In the genomic region with DNA sequence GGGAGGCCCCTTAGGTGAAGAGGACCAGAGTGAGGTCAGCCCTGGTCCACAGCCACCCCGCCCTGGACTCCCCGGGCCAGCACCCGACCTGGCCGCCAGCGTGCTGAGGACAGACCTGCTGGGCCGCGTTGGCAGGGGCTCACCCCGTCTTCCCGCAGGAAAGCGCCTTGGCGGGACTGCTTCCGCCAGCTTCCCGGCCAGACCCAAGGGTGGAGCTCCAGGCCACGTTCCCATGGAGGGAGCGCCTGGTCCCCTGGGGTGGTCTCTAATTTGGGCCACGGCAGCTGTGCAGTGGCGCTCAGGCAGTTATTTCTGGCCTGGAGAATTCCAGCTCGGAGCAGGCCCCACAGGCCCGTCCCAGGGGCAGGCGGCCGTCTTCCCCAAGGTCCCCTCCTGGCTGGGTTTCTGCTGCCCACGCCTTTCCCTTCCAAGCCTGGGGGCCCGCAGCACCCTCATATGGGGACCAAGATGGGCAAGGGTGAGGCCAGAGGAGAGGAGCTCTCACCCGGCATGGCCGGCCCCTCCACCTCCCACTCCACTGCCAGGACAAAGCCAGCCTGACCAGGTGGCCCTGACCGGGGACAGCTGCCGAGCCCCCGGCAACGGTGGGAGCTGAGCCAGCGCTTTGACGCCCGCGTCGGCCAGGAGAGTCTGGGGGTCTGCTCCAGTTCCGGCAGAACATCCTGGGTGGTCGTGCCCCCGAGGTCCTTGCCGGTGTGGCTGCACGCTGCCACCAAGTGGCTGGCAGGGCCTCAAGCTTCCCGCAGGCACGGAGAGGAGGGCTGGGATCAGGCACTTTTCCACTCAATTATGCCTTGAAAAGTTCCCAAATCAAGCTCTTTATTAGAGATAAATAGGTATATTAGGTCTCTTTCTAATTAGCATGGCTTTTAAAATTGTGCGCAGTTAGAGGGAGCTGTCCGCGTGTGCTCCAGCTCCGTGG, we compare ENCODE assay signal across 1 cellular context.
TF ChIP-seq lines count a peak whose summit lies in the region.

No MANE protein-coding gene starts in this region.

TF ChIP-seq in WTC11, 78 proteins besides CTCF, POLR2A, EP300 and RAD21 (continued from another document):
- no peak for TF ChIP-seq SMAD3 (CRISPR knock-in tag; IDR thresholded peaks at IDR 0.05; ENCODE audit: borderline replicate concordance)
- TF ChIP-seq EMX1 (CRISPR knock-in tag; IDR thresholded peaks at IDR 0.05), result no peak
- TF ChIP-seq, protein P1, sequence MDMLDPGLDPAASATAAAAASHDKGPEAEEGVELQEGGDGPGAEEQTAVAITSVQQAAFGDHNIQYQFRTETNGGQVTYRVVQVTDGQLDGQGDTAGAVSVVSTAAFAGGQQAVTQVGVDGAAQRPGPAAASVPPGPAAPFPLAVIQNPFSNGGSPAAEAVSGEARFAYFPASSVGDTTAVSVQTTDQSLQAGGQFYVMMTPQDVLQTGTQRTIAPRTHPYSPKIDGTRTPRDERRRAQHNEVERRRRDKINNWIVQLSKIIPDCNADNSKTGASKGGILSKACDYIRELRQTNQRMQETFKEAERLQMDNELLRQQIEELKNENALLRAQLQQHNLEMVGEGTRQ (CRISPR knock-in tag; IDR thresholded peaks at IDR 0.05), result no peak
- no peak for TF ChIP-seq NR2C2 (CRISPR knock-in tag; IDR thresholded peaks at IDR 0.05)
- no peak for TF ChIP-seq GABPB1 (CRISPR knock-in tag; IDR thresholded peaks at IDR 0.05)
- TF ChIP-seq KAT7 (CRISPR knock-in tag; IDR thresholded peaks at IDR 0.05; ENCODE audit: borderline replicate concordance), result no peak
- TF ChIP-seq, protein P2, sequence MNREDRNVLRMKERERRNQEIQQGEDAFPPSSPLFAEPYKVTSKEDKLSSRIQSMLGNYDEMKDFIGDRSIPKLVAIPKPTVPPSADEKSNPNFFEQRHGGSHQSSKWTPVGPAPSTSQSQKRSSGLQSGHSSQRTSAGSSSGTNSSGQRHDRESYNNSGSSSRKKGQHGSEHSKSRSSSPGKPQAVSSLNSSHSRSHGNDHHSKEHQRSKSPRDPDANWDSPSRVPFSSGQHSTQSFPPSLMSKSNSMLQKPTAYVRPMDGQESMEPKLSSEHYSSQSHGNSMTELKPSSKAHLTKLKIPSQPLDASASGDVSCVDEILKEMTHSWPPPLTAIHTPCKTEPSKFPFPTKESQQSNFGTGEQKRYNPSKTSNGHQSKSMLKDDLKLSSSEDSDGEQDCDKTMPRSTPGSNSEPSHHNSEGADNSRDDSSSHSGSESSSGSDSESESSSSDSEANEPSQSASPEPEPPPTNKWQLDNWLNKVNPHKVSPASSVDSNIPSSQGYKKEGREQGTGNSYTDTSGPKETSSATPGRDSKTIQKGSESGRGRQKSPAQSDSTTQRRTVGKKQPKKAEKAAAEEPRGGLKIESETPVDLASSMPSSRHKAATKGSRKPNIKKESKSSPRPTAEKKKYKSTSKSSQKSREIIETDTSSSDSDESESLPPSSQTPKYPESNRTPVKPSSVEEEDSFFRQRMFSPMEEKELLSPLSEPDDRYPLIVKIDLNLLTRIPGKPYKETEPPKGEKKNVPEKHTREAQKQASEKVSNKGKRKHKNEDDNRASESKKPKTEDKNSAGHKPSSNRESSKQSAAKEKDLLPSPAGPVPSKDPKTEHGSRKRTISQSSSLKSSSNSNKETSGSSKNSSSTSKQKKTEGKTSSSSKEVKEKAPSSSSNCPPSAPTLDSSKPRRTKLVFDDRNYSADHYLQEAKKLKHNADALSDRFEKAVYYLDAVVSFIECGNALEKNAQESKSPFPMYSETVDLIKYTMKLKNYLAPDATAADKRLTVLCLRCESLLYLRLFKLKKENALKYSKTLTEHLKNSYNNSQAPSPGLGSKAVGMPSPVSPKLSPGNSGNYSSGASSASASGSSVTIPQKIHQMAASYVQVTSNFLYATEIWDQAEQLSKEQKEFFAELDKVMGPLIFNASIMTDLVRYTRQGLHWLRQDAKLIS (CRISPR knock-in tag; IDR thresholded peaks at IDR 0.05; ENCODE audit: borderline replicate concordance), result no peak
- TF ChIP-seq, protein P3, sequence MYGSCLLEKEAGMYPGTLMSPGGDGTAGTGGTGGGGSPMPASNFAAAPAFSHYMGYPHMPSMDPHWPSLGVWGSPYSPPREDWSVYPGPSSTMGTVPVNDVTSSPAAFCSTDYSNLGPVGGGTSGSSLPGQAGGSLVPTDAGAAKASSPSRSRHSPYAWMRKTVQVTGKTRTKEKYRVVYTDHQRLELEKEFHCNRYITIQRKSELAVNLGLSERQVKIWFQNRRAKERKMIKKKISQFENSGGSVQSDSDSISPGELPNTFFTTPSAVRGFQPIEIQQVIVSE (CRISPR knock-in tag; IDR thresholded peaks at IDR 0.05; ENCODE audit: borderline replicate concordance), result no peak
- no peak for TF ChIP-seq SP1 (CRISPR knock-in tag; conservative IDR thresholded peaks at IDR 0.05)
- TF ChIP-seq, protein P4, sequence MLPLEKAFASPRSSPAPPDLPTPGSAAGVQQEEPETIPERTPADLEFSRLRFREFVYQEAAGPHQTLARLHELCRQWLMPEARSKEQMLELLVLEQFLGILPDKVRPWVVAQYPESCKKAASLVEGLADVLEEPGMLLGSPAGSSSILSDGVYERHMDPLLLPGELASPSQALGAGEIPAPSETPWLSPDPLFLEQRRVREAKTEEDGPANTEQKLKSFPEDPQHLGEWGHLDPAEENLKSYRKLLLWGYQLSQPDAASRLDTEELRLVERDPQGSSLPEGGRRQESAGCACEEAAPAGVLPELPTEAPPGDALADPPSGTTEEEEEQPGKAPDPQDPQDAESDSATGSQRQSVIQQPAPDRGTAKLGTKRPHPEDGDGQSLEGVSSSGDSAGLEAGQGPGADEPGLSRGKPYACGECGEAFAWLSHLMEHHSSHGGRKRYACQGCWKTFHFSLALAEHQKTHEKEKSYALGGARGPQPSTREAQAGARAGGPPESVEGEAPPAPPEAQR (CRISPR knock-in tag; IDR thresholded peaks at IDR 0.05), result no peak
- TF ChIP-seq, protein P5, sequence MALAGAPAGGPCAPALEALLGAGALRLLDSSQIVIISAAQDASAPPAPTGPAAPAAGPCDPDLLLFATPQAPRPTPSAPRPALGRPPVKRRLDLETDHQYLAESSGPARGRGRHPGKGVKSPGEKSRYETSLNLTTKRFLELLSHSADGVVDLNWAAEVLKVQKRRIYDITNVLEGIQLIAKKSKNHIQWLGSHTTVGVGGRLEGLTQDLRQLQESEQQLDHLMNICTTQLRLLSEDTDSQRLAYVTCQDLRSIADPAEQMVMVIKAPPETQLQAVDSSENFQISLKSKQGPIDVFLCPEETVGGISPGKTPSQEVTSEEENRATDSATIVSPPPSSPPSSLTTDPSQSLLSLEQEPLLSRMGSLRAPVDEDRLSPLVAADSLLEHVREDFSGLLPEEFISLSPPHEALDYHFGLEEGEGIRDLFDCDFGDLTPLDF (CRISPR knock-in tag; IDR thresholded peaks at IDR 0.05), result no peak
- TF ChIP-seq, protein P6, sequence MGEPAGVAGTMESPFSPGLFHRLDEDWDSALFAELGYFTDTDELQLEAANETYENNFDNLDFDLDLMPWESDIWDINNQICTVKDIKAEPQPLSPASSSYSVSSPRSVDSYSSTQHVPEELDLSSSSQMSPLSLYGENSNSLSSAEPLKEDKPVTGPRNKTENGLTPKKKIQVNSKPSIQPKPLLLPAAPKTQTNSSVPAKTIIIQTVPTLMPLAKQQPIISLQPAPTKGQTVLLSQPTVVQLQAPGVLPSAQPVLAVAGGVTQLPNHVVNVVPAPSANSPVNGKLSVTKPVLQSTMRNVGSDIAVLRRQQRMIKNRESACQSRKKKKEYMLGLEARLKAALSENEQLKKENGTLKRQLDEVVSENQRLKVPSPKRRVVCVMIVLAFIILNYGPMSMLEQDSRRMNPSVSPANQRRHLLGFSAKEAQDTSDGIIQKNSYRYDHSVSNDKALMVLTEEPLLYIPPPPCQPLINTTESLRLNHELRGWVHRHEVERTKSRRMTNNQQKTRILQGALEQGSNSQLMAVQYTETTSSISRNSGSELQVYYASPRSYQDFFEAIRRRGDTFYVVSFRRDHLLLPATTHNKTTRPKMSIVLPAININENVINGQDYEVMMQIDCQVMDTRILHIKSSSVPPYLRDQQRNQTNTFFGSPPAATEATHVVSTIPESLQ (CRISPR knock-in tag; IDR thresholded peaks at IDR 0.05), result no peak
- TF ChIP-seq NR1H2 (CRISPR knock-in tag; IDR thresholded peaks at IDR 0.05), result no peak
